In the genomic region with DNA sequence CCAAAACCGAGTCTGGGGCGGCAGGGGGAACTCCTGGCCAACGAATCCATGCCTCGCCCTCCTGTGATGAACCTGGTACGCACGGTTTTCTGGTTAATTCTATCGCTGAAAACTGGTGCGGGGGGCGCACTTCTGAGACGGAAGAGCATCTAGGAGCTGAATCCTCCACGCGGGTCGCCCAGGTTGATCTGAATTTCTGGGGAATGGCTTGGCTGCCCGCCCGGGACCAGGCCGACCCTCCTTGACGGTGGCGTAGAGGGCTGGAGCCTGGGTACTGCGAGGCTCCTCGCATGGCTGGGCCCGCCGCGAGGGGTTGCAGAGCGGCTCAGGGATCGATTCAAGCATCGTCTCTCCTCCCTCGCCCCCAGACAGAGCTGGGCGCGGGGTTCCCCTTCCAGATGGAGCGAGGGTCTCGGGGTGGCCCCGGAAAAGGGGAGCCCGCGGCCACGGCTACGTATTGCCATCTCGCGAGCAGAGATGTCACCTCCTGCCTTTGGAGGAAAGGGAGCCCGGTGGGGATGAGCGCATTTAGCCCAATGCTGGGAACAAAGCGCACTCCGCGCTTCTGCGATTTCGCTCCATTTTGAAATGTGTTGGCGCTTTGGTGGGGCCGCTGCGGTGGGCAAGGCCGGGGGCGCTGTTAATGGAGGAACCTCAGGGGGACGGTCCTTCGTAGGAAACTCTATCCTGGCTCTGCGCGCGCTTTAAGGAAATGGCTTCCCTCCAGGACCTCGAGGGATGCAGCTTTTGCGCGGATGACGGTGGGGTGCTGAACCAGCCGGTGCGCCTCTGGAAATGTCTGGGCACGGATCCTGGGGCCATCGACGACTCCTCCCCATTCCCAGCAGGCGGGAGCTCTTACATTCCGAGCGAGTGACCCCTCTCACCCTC, we compare ENCODE assay signal across 13 cellular contexts. TPM values are rescaled to one million over a fixed set of nuclear protein-coding genes. Genes with fewer than 3 reads are reported as not detected.
DNase-seq lines count a peak whose midpoint lies in the region; TF ChIP-seq lines count a peak whose summit lies in the region.
"Had no signal": no experiment of that assay in that cellular context is flagged by ENCODE, and none has a peak within 500 bp of the region (broad histone marks: within the 10 kb centered on the region; RNA-seq: fewer than 3 reads in every experiment).

No MANE protein-coding gene starts in this region.

- TF ChIP-seq CTCF in hepatocyte (IDR thresholded peaks at IDR 0.05; ENCODE audit: poor library complexity) (no peak), CD14-positive monocyte (IDR thresholded peaks at IDR 0.05) (no peak)

- H3K27ac Mint-ChIP-seq in activated T-cell treated with anti-CD3 and anti-CD28 coated beads, Interleukin-2, amount 50 U/mL, for 24 hours = no peak overlapping the region
- no peak overlapping the region for H3K27ac Mint-ChIP-seq in CD14-positive monocyte
- H3K27ac Mint-ChIP-seq in activated CD4-positive, alpha-beta T cell treated with anti-CD3 and anti-CD28 coated beads, Interleukin-2, amount 10 ng/mL, durations not matched to agents 24 days and 14 days = no peak overlapping the region

- H3K9me3 Mint-ChIP-seq in activated T-cell treated with anti-CD3 and anti-CD28 coated beads, Interleukin-2, amount 50 U/mL, for 24 hours = peaks cover under 1% of the 10 kb centered on the region
- peaks cover 2 to 20% (median 9%) of the 10 kb centered on the region in 7 donors for H3K9me3 Mint-ChIP-seq in CD14-positive monocyte
- H3K9me3 Mint-ChIP-seq in activated CD4-positive, alpha-beta T cell treated with anti-CD3 and anti-CD28 coated beads, Interleukin-2, amount 10 ng/mL, durations not matched to agents 24 days and 14 days = no peaks in the 10 kb centered on the region

- H3K9me3 ChIP-seq in hepatocyte (ENCODE audit: low read depth) = no peaks in the 10 kb centered on the region

- H3K4me3 Mint-ChIP-seq in activated T-cell treated with anti-CD3 and anti-CD28 coated beads, Interleukin-2, amount 50 U/mL, for 24 hours = no peak overlapping the region
- H3K4me3 Mint-ChIP-seq in CD14-positive monocyte = peak overlapping the region in 1 of 2 donors; percentile 54
- no peak overlapping the region for H3K4me3 Mint-ChIP-seq in activated CD4-positive, alpha-beta T cell treated with anti-CD3 and anti-CD28 coated beads, Interleukin-2, amount 10 ng/mL, durations not matched to agents 24 days and 14 days

- H3K36me3 ChIP-seq in hepatocyte (replicated peaks; ENCODE audit: insufficient read depth, low read depth) = no peaks in the 10 kb centered on the region

- no peaks in the 10 kb centered on the region for H4K20me1 ChIP-seq in hepatocyte (ENCODE audit: insufficient read depth, poor library complexity, severe bottlenecking)

- H2AFZ ChIP-seq in hepatocyte = no peak overlapping the region

- intact Hi-C loops in CD14-positive monocyte (cut with micrococcal nuclease) = loop anchor here in 1 of 2 donors (10.0 kb wide), 1 partner anchor 368 kb away; no protein-coding TSS in a partner anchor
- intact Hi-C loops in activated CD4-positive, alpha-beta T cell treated with anti-CD3 and anti-CD28 coated beads, Interleukin-2, amount 10 ng/mL, durations not matched to agents 24 days and 14 days (cut with micrococcal nuclease) = loop anchor here (10.0 kb wide), 1 partner anchor 112 kb away; a partner anchor contains a TSS

- peaks cover 27% of the 10 kb centered on the region for H3K4me1 Mint-ChIP-seq in activated T-cell treated with anti-CD3 and anti-CD28 coated beads, Interleukin-2, amount 50 U/mL, for 24 hours (ENCODE audit: low read depth)
- H3K4me1 Mint-ChIP-seq in CD14-positive monocyte = peaks cover 16% of the 10 kb centered on the region
- H3K4me1 Mint-ChIP-seq in activated CD4-positive, alpha-beta T cell treated with anti-CD3 and anti-CD28 coated beads, Interleukin-2, amount 10 ng/mL, durations not matched to agents 24 days and 14 days = peaks cover 11% of the 10 kb centered on the region

- no peaks in the 10 kb centered on the region for H3K4me1 ChIP-seq in hepatocyte (ENCODE audit: insufficient read depth)

- peaks cover 67% of the 10 kb centered on the region for H3K27me3 ChIP-seq in hepatocyte

- no peak overlapping the region for H3K27ac ChIP-seq in hepatocyte

- H3K9me2 ChIP-seq in hepatocyte (replicated peaks; ENCODE audit: insufficient read depth) = no peaks in the 10 kb centered on the region

- peak overlapping the region; percentile 46 for H3K4me2 ChIP-seq in hepatocyte

- WGBS in hepatocyte (ENCODE audit: low lambda C conversion rate, missing lambda C conversion rate) = 4% methylated on average over 64 of the region's 67 CpGs

- DNase-seq in activated T-cell treated with anti-CD3 and anti-CD28 coated beads, Interleukin-2, amount 50 U/mL, for 24 hours = peak; percentile 46
- DNase-seq in activated T-cell treated with anti-CD3 and anti-CD28 coated beads for 4 hours (no peak), NCI-H2227 (lab: John Stamatoyannopoulos, UW; ENCODE audit: unreplicated experiment) (peak; percentile 65), hepatocyte (ENCODE audit: low spot score) (no peak), putamen (ENCODE audit: low spot score) (peak; percentile 58), CD14-positive monocyte (ENCODE audit: low spot score) (no peak), medulla oblongata (ENCODE audit: extremely low spot score) (no peak)
- DNase-seq in activated CD4-positive, alpha-beta T cell treated with anti-CD3 and anti-CD28 coated beads, Interleukin-2, amount 10 ng/mL, durations not matched to agents 24 days and 14 days = no peak
- DNase-seq: cerebellar nuclear complex had no signal

- peaks cover 63% of the 10 kb centered on the region for H3K27me3 Mint-ChIP-seq in activated T-cell treated with anti-CD3 and anti-CD28 coated beads, Interleukin-2, amount 50 U/mL, for 24 hours
- peaks cover 53 to 85% (median 66%) of the 10 kb centered on the region in 3 donors for H3K27me3 Mint-ChIP-seq in CD14-positive monocyte (ENCODE audit: low read depth in 3 of 3)
- H3K27me3 Mint-ChIP-seq in activated CD4-positive, alpha-beta T cell treated with anti-CD3 and anti-CD28 coated beads, Interleukin-2, amount 10 ng/mL, durations not matched to agents 24 days and 14 days = peaks cover 62% of the 10 kb centered on the region

- no peak overlapping the region for H3K4me3 ChIP-seq in hepatocyte

- no peaks in the 10 kb centered on the region for H3K36me3 Mint-ChIP-seq in activated T-cell treated with anti-CD3 and anti-CD28 coated beads, Interleukin-2, amount 50 U/mL, for 24 hours (ENCODE audit: low read depth)
- peaks cover 0 to 4% of the 10 kb centered on the region in 2 donors for H3K36me3 Mint-ChIP-seq in CD14-positive monocyte
- H3K36me3 Mint-ChIP-seq in activated CD4-positive, alpha-beta T cell treated with anti-CD3 and anti-CD28 coated beads, Interleukin-2, amount 10 ng/mL, durations not matched to agents 24 days and 14 days (ENCODE audit: low read depth) = no peaks in the 10 kb centered on the region

- H3K79me2 ChIP-seq in hepatocyte = no peaks in the 10 kb centered on the region

RNA-seq across cellular contexts. Expression of a gene that starts 2.7 kb away (rescaled TPM):
- total RNA-seq in hepatocyte = 0.24 and 0.37 TPM in 2 replicates
- polyA plus RNA-seq in hepatocyte = 0.71 TPM in 1 of 2 replicates, not detected in the other
- not detected for polyA plus RNA-seq in CD14-positive monocyte
- total RNA-seq in activated CD4-positive, alpha-beta T cell treated with anti-CD3 and anti-CD28 coated beads, Interleukin-2, amount 10 ng/mL, durations not matched to agents 24 days and 14 days = 0.37 and 0.47 TPM in 2 replicates

RNA-seq across cellular contexts. Expression of a gene that starts 52.4 kb away (rescaled TPM):
- not detected in 2 replicates for total RNA-seq in hepatocyte
- polyA plus RNA-seq in hepatocyte (not detected in 2 replicates), CD14-positive monocyte (not detected)
- total RNA-seq in activated CD4-positive, alpha-beta T cell treated with anti-CD3 and anti-CD28 coated beads, Interleukin-2, amount 10 ng/mL, durations not matched to agents 24 days and 14 days = not detected in 2 replicates
- total RNA-seq: activated CD8-positive, alpha-beta memory T cell treated with anti-CD3 and anti-CD28 coated beads for 36 hours; frontal cortex; HT-29; urinary bladder had no signal
- polyA plus RNA-seq: urinary bladder had no signal

Comparison
In these comparisons a context has a peak if more than half of its experiments do, and no peak if none do; other contexts are left out.
1. DNase-seq: peak in activated T-cell treated with anti-CD3 and anti-CD28 coated beads, Interleukin-2, amount 50 U/mL, for 24 hours (single experiment), NCI-H2227 (single experiment) and putamen (single experiment); none in activated T-cell treated with anti-CD3 and anti-CD28 coated beads for 4 hours (single experiment), hepatocyte (single experiment), CD14-positive monocyte (single experiment), medulla oblongata (single experiment) and activated CD4-positive, alpha-beta T cell treated with anti-CD3 and anti-CD28 coated beads, Interleukin-2, amount 10 ng/mL, durations not matched to agents 24 days and 14 days (single experiment).